22 cellular contexts compared by ENCODE assay signal in genomic region chr15:88915354-88915753, GRCh38.
"Had no signal": no experiment of that assay in that cellular context is flagged by ENCODE, and none has a peak within 500 bp of the region (broad histone marks: within the 10 kb centered on the region; RNA-seq: fewer than 3 reads in every experiment).

No MANE protein-coding gene starts in this region.

- H3K27ac Mint-ChIP-seq: effector memory CD8-positive, alpha-beta T cell; naive thymus-derived CD4-positive, alpha-beta T cell; nephron; neural progenitor cell; progenitor cell of endocrine pancreas; stimulated activated naive CD8-positive, alpha-beta T cell treated with anti-CD3 and anti-CD28 coated beads, Interleukin-15, amount 100 ng/mL, for 72 hours had no signal

- ATAC-seq: effector memory CD8-positive, alpha-beta T cell; naive thymus-derived CD4-positive, alpha-beta T cell; stimulated activated naive CD8-positive, alpha-beta T cell treated with anti-CD3 and anti-CD28 coated beads, Interleukin-15, amount 100 ng/mL, for 72 hours had no signal

- H3K4me1 ChIP-seq: parathyroid adenoma had no signal

- H3K27me3 ChIP-seq: esophagus squamous epithelium, neural progenitor cell, right atrium auricular region, suprapubic skin, thyroid gland, vagina had no signal

- H3K9me3 Mint-ChIP-seq: effector memory CD8-positive, alpha-beta T cell; naive thymus-derived CD4-positive, alpha-beta T cell; nephron; neural progenitor cell; stimulated activated naive CD8-positive, alpha-beta T cell treated with anti-CD3 and anti-CD28 coated beads, Interleukin-15, amount 100 ng/mL, for 72 hours had no signal

- H3K27ac ChIP-seq: neural progenitor cell, parathyroid adenoma, skin epidermis, suprapubic skin, thyroid gland, vagina had no signal

- H3K36me3 ChIP-seq: neural progenitor cell, spleen, suprapubic skin, thyroid gland had no signal

- H3K4me3 ChIP-seq: esophagus squamous epithelium, lung, neural progenitor cell, right atrium auricular region, skin epidermis, spleen, suprapubic skin, thyroid gland, vagina had no signal

- H3K4me3 Mint-ChIP-seq: effector memory CD8-positive, alpha-beta T cell; naive thymus-derived CD4-positive, alpha-beta T cell; nephron; neural progenitor cell; stimulated activated naive CD8-positive, alpha-beta T cell treated with anti-CD3 and anti-CD28 coated beads, Interleukin-15, amount 100 ng/mL, for 72 hours had no signal

- DNase-seq: cortex of kidney; effector memory CD8-positive, alpha-beta T cell; erythroblast; esophagus squamous epithelium; foreskin melanocyte; mesendoderm; midbrain; naive thymus-derived CD4-positive, alpha-beta T cell; spleen; stimulated activated naive CD4-positive, alpha-beta T cell; stimulated activated naive CD8-positive, alpha-beta T cell treated with anti-CD3 and anti-CD28 coated beads, Interleukin-15, amount 100 ng/mL, for 72 hours; thyroid gland; trophoblast cell had no signal

- H3K9me3 ChIP-seq: esophagus squamous epithelium, right atrium auricular region, spleen, suprapubic skin, thyroid gland, vagina had no signal
